Comparison of ENCODE assay signal across 1 cellular context in genomic region chr18:27355308-27355707, GRCh38.
TF ChIP-seq lines count a peak whose summit lies in the region.

No MANE protein-coding gene starts in this region.

TF ChIP-seq in GM23338, 12 proteins besides CTCF, POLR2A, EP300 and RAD21 (continued from another document):
- TF ChIP-seq, protein P1, sequence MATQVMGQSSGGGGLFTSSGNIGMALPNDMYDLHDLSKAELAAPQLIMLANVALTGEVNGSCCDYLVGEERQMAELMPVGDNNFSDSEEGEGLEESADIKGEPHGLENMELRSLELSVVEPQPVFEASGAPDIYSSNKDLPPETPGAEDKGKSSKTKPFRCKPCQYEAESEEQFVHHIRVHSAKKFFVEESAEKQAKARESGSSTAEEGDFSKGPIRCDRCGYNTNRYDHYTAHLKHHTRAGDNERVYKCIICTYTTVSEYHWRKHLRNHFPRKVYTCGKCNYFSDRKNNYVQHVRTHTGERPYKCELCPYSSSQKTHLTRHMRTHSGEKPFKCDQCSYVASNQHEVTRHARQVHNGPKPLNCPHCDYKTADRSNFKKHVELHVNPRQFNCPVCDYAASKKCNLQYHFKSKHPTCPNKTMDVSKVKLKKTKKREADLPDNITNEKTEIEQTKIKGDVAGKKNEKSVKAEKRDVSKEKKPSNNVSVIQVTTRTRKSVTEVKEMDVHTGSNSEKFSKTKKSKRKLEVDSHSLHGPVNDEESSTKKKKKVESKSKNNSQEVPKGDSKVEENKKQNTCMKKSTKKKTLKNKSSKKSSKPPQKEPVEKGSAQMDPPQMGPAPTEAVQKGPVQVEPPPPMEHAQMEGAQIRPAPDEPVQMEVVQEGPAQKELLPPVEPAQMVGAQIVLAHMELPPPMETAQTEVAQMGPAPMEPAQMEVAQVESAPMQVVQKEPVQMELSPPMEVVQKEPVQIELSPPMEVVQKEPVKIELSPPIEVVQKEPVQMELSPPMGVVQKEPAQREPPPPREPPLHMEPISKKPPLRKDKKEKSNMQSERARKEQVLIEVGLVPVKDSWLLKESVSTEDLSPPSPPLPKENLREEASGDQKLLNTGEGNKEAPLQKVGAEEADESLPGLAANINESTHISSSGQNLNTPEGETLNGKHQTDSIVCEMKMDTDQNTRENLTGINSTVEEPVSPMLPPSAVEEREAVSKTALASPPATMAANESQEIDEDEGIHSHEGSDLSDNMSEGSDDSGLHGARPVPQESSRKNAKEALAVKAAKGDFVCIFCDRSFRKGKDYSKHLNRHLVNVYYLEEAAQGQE (IDR thresholded peaks at IDR 0.05; ENCODE audit: unreplicated experiment): no peak
- TF ChIP-seq ZNF114 (CRISPR knock-in tag; IDR thresholded peaks at IDR 0.05) (no peak), ETS1 (IDR thresholded peaks at IDR 0.05) (no peak), NANOG (IDR thresholded peaks at IDR 0.05; ENCODE audit: borderline replicate concordance) (no peak), ZNF331 (CRISPR knock-in tag; IDR thresholded peaks at IDR 0.05; ENCODE audit: low read depth) (no peak), STAT1 (IDR thresholded peaks at IDR 0.05; ENCODE audit: unreplicated experiment) (no peak), POLR2AphosphoS5 (IDR thresholded peaks at IDR 0.05; ENCODE audit: low read depth) (no peak), JUNB (IDR thresholded peaks at IDR 0.05; ENCODE audit: unreplicated experiment) (no peak), CREB1 (CRISPR knock-in tag; IDR thresholded peaks at IDR 0.05; ENCODE audit: low read depth) (no peak), EZH2phosphoT487 (IDR thresholded peaks at IDR 0.05; ENCODE audit: unreplicated experiment) (no peak)
